9 cellular contexts compared by ENCODE assay signal in the genomic region with DNA sequence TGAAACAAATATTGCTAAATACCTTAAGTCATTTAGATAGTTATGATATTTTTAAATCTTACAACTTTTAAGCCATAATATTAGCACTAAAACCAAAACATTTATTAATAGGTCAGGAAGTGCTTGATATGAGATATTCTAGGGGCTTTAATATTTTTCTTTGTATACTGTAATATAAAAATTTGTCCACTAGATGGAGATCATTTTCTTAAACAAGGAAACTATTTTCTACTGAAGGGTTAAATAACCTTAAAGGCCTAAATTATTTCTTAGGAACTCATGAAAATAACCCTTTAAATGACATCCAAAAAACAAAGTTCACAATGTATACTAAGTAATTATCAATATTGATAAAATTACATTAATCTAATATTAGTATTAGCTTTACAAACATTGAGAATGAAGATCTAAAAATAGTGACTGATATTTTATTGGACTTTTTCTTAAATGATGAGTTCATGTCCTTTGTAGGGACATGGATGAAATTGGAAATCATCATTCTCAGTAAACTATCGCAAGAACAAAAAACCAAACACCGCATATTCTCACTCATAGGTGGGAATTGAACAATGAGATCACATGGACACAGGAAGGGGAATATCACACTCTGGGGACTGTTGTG.
A peak's percentile ranks its signal among the peaks of the same experiment; 100 is the strongest.
DNase-seq lines count a peak whose midpoint lies in the region; ATAC-seq, FAIRE-seq and TF ChIP-seq lines count a peak whose summit lies in the region.
"Had no signal": no experiment of that assay in that cellular context is flagged by ENCODE, and none has a peak within 500 bp of the region (broad histone marks: within the 10 kb centered on the region; RNA-seq: fewer than 3 reads in every experiment).

No MANE protein-coding gene starts in this region.

- TF ChIP-seq POLR2A in upper lobe of left lung (IDR thresholded peaks at IDR 0.05) = no peak

- H3K4me1 ChIP-seq in kidney (ENCODE audit: control insufficient read depth in 1 of 2, insufficient read depth in 1 of 2, low read depth in 1 of 2, low read length in 2 of 2) = peaks cover 7% of the 10 kb centered on the region in 2 donors
- peaks cover 0 to 16% (median 5%) of the 10 kb centered on the region in 4 donors for H3K4me1 ChIP-seq in upper lobe of left lung

- intact Hi-C loops in kidney (cut with DNase I) = no loop called here
- intact Hi-C loops in activated T-helper 2 cell treated with anti-CD3 and anti-CD28 coated beads, Interferon-gamma antibody, Interleukin-2, Interleukin-4, amounts not matched to agents 10 μg/mL and 5 μg/mL and 100 μg/mL, durations not matched to agents 14 hours and 24 hours and 36 hours (cut with micrococcal nuclease) = loop anchor here (2.0 kb wide), 1 partner anchor 148 kb away; no protein-coding TSS in a partner anchor

- TF ChIP-seq EP300 in upper lobe of left lung (IDR thresholded peaks at IDR 0.05) = no peak

- no peak for FAIRE-seq in kidney (lab: Jason Lieb, UNC)

- H3K9ac ChIP-seq in kidney (ENCODE audit: low read length in 2 of 2) = no peak overlapping the region

- H3K36me3 ChIP-seq in kidney (ENCODE audit: control insufficient read depth in 1 of 2, insufficient read depth in 2 of 2, low read length in 2 of 2) (peaks cover 6 to 8% of the 10 kb centered on the region in 2 donors), upper lobe of left lung (peaks cover 0 to 3% (median 0%) of the 10 kb centered on the region in 4 donors)

- no peaks in the 10 kb centered on the region for H3K36me3 Mint-ChIP-seq in activated T-helper 2 cell treated with anti-CD3 and anti-CD28 coated beads, Interferon-gamma antibody, Interleukin-2, Interleukin-4, amounts not matched to agents 10 μg/mL and 5 μg/mL and 100 μg/mL, durations not matched to agents 14 hours and 24 hours and 36 hours (ENCODE audit: low read depth)

- no peak overlapping the region for H3K4me3 Mint-ChIP-seq in activated T-helper 2 cell treated with anti-CD3 and anti-CD28 coated beads, Interferon-gamma antibody, Interleukin-2, Interleukin-4, amounts not matched to agents 10 μg/mL and 5 μg/mL and 100 μg/mL, durations not matched to agents 14 hours and 24 hours and 36 hours (ENCODE audit: low read depth)
- H3K4me3 Mint-ChIP-seq: central memory CD8-positive, alpha-beta T cell had no signal

- H3K27ac Mint-ChIP-seq in activated T-helper 2 cell treated with anti-CD3 and anti-CD28 coated beads, Interferon-gamma antibody, Interleukin-2, Interleukin-4, amounts not matched to agents 10 μg/mL and 5 μg/mL and 100 μg/mL, durations not matched to agents 14 hours and 24 hours and 36 hours = no peak overlapping the region

- H3K9me3 ChIP-seq in kidney (ENCODE audit: control insufficient read depth in 1 of 2, low read length in 2 of 2) (no peaks in the 10 kb centered on the region), upper lobe of left lung (no peaks in the 10 kb centered on the region)

- no peak overlapping the region for H3K27ac ChIP-seq in kidney (ENCODE audit: low read depth in 2 of 2, low read length in 2 of 2)
- no peak overlapping the region for H3K27ac ChIP-seq in upper lobe of left lung

- peaks cover 18% of the 10 kb centered on the region for H3K4me1 Mint-ChIP-seq in activated T-helper 2 cell treated with anti-CD3 and anti-CD28 coated beads, Interferon-gamma antibody, Interleukin-2, Interleukin-4, amounts not matched to agents 10 μg/mL and 5 μg/mL and 100 μg/mL, durations not matched to agents 14 hours and 24 hours and 36 hours (ENCODE audit: low read depth)
- H3K4me1 Mint-ChIP-seq: central memory CD8-positive, alpha-beta T cell had no signal

- peaks cover 16% of the 10 kb centered on the region for H3K27me3 Mint-ChIP-seq in activated T-helper 2 cell treated with anti-CD3 and anti-CD28 coated beads, Interferon-gamma antibody, Interleukin-2, Interleukin-4, amounts not matched to agents 10 μg/mL and 5 μg/mL and 100 μg/mL, durations not matched to agents 14 hours and 24 hours and 36 hours (ENCODE audit: low read depth)

- no peak for ATAC-seq in upper lobe of left lung (ENCODE audit: low FRiP score in 2 of 2)
- no peak for ATAC-seq in GM18909 (IDR thresholded peaks at IDR 0.05; ENCODE audit: poor library complexity, unreplicated experiment)

- TF ChIP-seq CTCF in GM20000 (IDR thresholded peaks at IDR 0.05; ENCODE audit: extremely low read depth, missing control alignments) = no peak
- peak; percentile 23 for TF ChIP-seq CTCF in kidney (IDR thresholded peaks at IDR 0.05; ENCODE audit: borderline replicate concordance, extremely low read depth, insufficient read depth)
- TF ChIP-seq CTCF in upper lobe of left lung (IDR thresholded peaks at IDR 0.05) = peak in 3 of 6 experiments; percentile 8 to 38 (median 34)

- H3K4me3 ChIP-seq in kidney (ENCODE audit: low read length in 2 of 2) = no peak overlapping the region
- no peak overlapping the region for H3K4me3 ChIP-seq in upper lobe of left lung

- no peaks in the 10 kb centered on the region for H3K27me3 ChIP-seq in upper lobe of left lung

- H3K9me3 Mint-ChIP-seq in activated T-helper 2 cell treated with anti-CD3 and anti-CD28 coated beads, Interferon-gamma antibody, Interleukin-2, Interleukin-4, amounts not matched to agents 10 μg/mL and 5 μg/mL and 100 μg/mL, durations not matched to agents 14 hours and 24 hours and 36 hours = no peaks in the 10 kb centered on the region
- H3K9me3 Mint-ChIP-seq: central memory CD8-positive, alpha-beta T cell had no signal

- WGBS in upper lobe of left lung, 2 donors = 92 to 97% methylated on average over 2 of the region's 2 CpGs

- DNase-seq in AG08395 (ENCODE audit: low spot score) (peak; percentile 5), GM20000 (ENCODE audit: low spot score) (peak; percentile 11), SK-N-DZ (ENCODE audit: low spot score) (peak; percentile 29), kidney (no peak), upper lobe of left lung (no peak)
- no peak for DNase-seq in activated T-helper 2 cell treated with anti-CD3 and anti-CD28 coated beads, Interferon-gamma antibody, Interleukin-2, Interleukin-4, amounts not matched to agents 10 μg/mL and 5 μg/mL and 100 μg/mL, durations not matched to agents 14 hours and 24 hours and 36 hours (ENCODE audit: low spot score)
- no peak for DNase-seq in effector CD8-positive, alpha-beta T cell (lab: John Stamatoyannopoulos, UW)

Comparison
In these comparisons a context has a peak if more than half of its experiments do, and no peak if none do; other contexts are left out.
1. DNase-seq: peak in AG08395 (single experiment), GM20000 (single experiment) and SK-N-DZ (single experiment); none in kidney (single experiment), activated T-helper 2 cell treated with anti-CD3 and anti-CD28 coated beads, Interferon-gamma antibody, Interleukin-2, Interleukin-4, amounts not matched to agents 10 μg/mL and 5 μg/mL and 100 μg/mL, durations not matched to agents 14 hours and 24 hours and 36 hours (single experiment), upper lobe of left lung (0 of 2) and effector CD8-positive, alpha-beta T cell (single experiment).